ENCODE assay signal across 7 cellular contexts in genomic region chr9:134002796-134003195, GRCh38.
"Had no signal": no experiment of that assay in that cellular context is flagged by ENCODE, and none has a peak within 500 bp of the region (broad histone marks: within the 10 kb centered on the region; RNA-seq: fewer than 3 reads in every experiment).

No MANE protein-coding gene starts in this region.

- H3K4me3 Mint-ChIP-seq: GM23338, H9 had no signal

- DNase-seq: H9, HCEC 1CT, IMR-90 had no signal

- FAIRE-seq: H1, H54, HTR-8/SVneo had no signal

- H3K4me1 Mint-ChIP-seq: GM23338, H9 had no signal

- H3K4me3 ChIP-seq: GM23338 had no signal

- ATAC-seq: GM23338 had no signal

- H3K27ac Mint-ChIP-seq: GM23338, H9 had no signal
